In genomic region chr1:117809764-117810163, GRCh38 we compare ENCODE assay signal across 17 cellular contexts.
DNase-seq lines count a peak whose midpoint lies in the region; ATAC-seq and TF ChIP-seq lines count a peak whose summit lies in the region.
"Had no signal": no experiment of that assay in that cellular context is flagged by ENCODE, and none has a peak within 500 bp of the region (broad histone marks: within the 10 kb centered on the region; RNA-seq: fewer than 3 reads in every experiment).

No MANE protein-coding gene starts in this region.

- TF ChIP-seq CTCF in AG09309 (IDR thresholded peaks at IDR 0.05; ENCODE audit: control insufficient read depth, insufficient read depth, low read depth, low read length, missing control alignments) (peak; percentile 3), PC-3 (conservative IDR thresholded peaks at IDR 0.05; ENCODE audit: low read depth, low read length) (no peak), fibroblast of the aortic adventitia (IDR thresholded peaks at IDR 0.05; ENCODE audit: insufficient read depth, low read length) (peak; percentile 29), right atrium auricular region (IDR thresholded peaks at IDR 0.05) (no peak), thyroid gland (IDR thresholded peaks at IDR 0.05) (no peak)

- CTCF ChIA-PET in PC-3 (lab: Charles Lee), result interaction anchor here (0.6 kb wide), 1 partner anchor 97 kb away, joined by 4 read pairs; no protein-coding TSS in a partner anchor

- no peaks in the 10 kb centered on the region for H3F3A ChIP-seq in PC-3 (ENCODE audit: low read length, unreplicated experiment)

- H3K36me3 ChIP-seq in PC-3 (ENCODE audit: low read depth, low read length) (no peaks in the 10 kb centered on the region), right atrium auricular region (no peaks in the 10 kb centered on the region), thyroid gland (no peaks in the 10 kb centered on the region)
- H3K36me3 ChIP-seq: SJCRH30 had no signal

- H4K20me1 ChIP-seq in PC-3 (ENCODE audit: low read length), result no peaks in the 10 kb centered on the region

- H3K27ac ChIP-seq in PC-3 (ENCODE audit: low read length), result no peak overlapping the region
- no peak overlapping the region for H3K27ac ChIP-seq in right atrium auricular region
- H3K27ac ChIP-seq in thyroid gland, result no peak overlapping the region
- H3K27ac ChIP-seq: SJCRH30 had no signal

- no peak for DNase-seq in AG09309 (ENCODE audit: low read depth)
- DNase-seq in PC-3, result no peak
- DNase-seq in fibroblast of the aortic adventitia (ENCODE audit: low read depth), result peak; percentile 62
- DNase-seq in sciatic nerve (ENCODE audit: low spot score), result no peak
- DNase-seq in right atrium auricular region (ENCODE audit: low spot score), result no peak
- no peak for DNase-seq in NCI-H345 (lab: John Stamatoyannopoulos, UW)
- no peak for DNase-seq in SK-N-DZ (ENCODE audit: low spot score)
- no peak for DNase-seq in thyroid gland
- DNase-seq: AML-193, DMS153, EL, H7, NCI-H1436, NCI-H2029 treated with DMSO at 0.1 percent for 48 hours, NCI-H2171 treated with DMSO at 0.1 percent for 48 hours, NCI-H774, SJCRH30 had no signal

- intact Hi-C loops in PC-3 (cut with micrococcal nuclease), result loop anchor here (1.0 to 5.0 kb wide), 2 partner anchors 52 to 86 kb away; no protein-coding TSS in a partner anchor
- intact Hi-C loops in sciatic nerve (cut with DNase I), result no loop called here
- intact Hi-C loops in thyroid gland (cut with DNase I), result no loop called here

- BruUV-seq in PC-3 (replicated peaks; lab: Mats Ljungman, UMichigan), result no TSS peak

- POLR2A ChIA-PET in PC-3 (lab: Charles Lee; ENCODE audit: unreplicated experiment), result no interaction called here

- no peak for TF ChIP-seq POLR2A in thyroid gland (IDR thresholded peaks at IDR 0.05)

- WGBS in thyroid gland, 2 donors, result 59 to 63% methylated on average over 1 of the region's 1 CpG

- ATAC-seq in PC-3 (peak; percentile 58; the same call in 1 of the 2 replicates), sciatic nerve (peak; percentile 55)

- H3K4me1 ChIP-seq in PC-3 (ENCODE audit: insufficient read depth, low read length), result peaks cover 16% of the 10 kb centered on the region
- H3K4me1 ChIP-seq in right atrium auricular region, result no peaks in the 10 kb centered on the region
- H3K4me1 ChIP-seq in thyroid gland, result no peaks in the 10 kb centered on the region
- H3K4me1 ChIP-seq: SJCRH30 had no signal

- H3K9me3 ChIP-seq in PC-3 (ENCODE audit: low read length) (no peaks in the 10 kb centered on the region), right atrium auricular region (no peaks in the 10 kb centered on the region), thyroid gland (no peaks in the 10 kb centered on the region)
- H3K9me3 ChIP-seq: SJCRH30 had no signal

- no peak overlapping the region for H3K4me3 ChIP-seq in AG09309 (ENCODE audit: control insufficient read depth, low read depth, low read length)
- H3K4me3 ChIP-seq in PC-3 (ENCODE audit: low read length), result no peak overlapping the region
- no peak overlapping the region for H3K4me3 ChIP-seq in fibroblast of the aortic adventitia (ENCODE audit: low read depth, low read length)
- H3K4me3 ChIP-seq in right atrium auricular region, result no peak overlapping the region
- no peak overlapping the region for H3K4me3 ChIP-seq in thyroid gland (replicated peaks in 1 of 3)
- H3K4me3 ChIP-seq: SJCRH30 had no signal

- H3K79me2 ChIP-seq in PC-3 (ENCODE audit: low read length), result no peaks in the 10 kb centered on the region

- no peaks in the 10 kb centered on the region for H3K9me2 ChIP-seq in PC-3 (replicated peaks; ENCODE audit: low read length)

- no peak overlapping the region for H3K4me2 ChIP-seq in PC-3 (ENCODE audit: low read length)

- H2AFZ ChIP-seq in PC-3 (ENCODE audit: low read length), result no peak overlapping the region

- no peak overlapping the region for H3K9ac ChIP-seq in PC-3 (ENCODE audit: low read length)

- H3K27me3 ChIP-seq in PC-3 (ENCODE audit: low read length), result no peaks in the 10 kb centered on the region
- no peaks in the 10 kb centered on the region for H3K27me3 ChIP-seq in right atrium auricular region
- H3K27me3 ChIP-seq in thyroid gland, result no peaks in the 10 kb centered on the region
- H3K27me3 ChIP-seq: SJCRH30 had no signal

Comparison
In these comparisons a context has a peak if more than half of its experiments do, and no peak if none do; other contexts are left out.
1. CTCF ChIP-seq: peak in AG09309 (single experiment) and fibroblast of the aortic adventitia (single experiment); none in PC-3 (single experiment), right atrium auricular region (0 of 2) and thyroid gland (0 of 6).